25 cellular contexts compared by ENCODE assay signal in genomic region chr7:154996756-154997155, GRCh38. TPM values are rescaled to one million over a fixed set of nuclear protein-coding genes. Genes with fewer than 3 reads are reported as not detected.
DNase-seq lines count a peak whose midpoint lies in the region; ATAC-seq, FAIRE-seq and TF ChIP-seq lines count a peak whose summit lies in the region.
"Had no signal": no experiment of that assay in that cellular context is flagged by ENCODE, and none has a peak within 500 bp of the region (broad histone marks: within the 10 kb centered on the region; RNA-seq: fewer than 3 reads in every experiment).

No MANE protein-coding gene starts in this region.

- in situ Hi-C loops in K562 (cut with MboI): no loop called here

- H3K9ac ChIP-seq in HUES6 (ENCODE audit: low read length) (no peak overlapping the region), K562 (ENCODE audit: insufficient read depth in 1 of 2, low read depth in 2 of 2, low read length in 2 of 2) (no peak overlapping the region)
- H3K9ac ChIP-seq: BLaER1 had no signal

- no peaks in the 10 kb centered on the region for H3K27me3 Mint-ChIP-seq in activated T-helper 2 cell treated with anti-CD3 and anti-CD28 coated beads, Interferon-gamma antibody, Interleukin-2, Interleukin-4, amounts not matched to agents 10 μg/mL and 5 μg/mL and 100 μg/mL, durations not matched to agents 14 hours and 24 hours and 36 hours (ENCODE audit: low read depth)
- H3K27me3 Mint-ChIP-seq: CD4-positive, alpha-beta T cell had no signal

- no peak overlapping the region for H2AFZ ChIP-seq in K562 (ENCODE audit: low read depth, low read length)

- peaks cover 34% of the 10 kb centered on the region for H3K4me1 ChIP-seq in HUES6 (ENCODE audit: control insufficient read depth, insufficient read depth, low read length)
- peaks cover 6 to 13% of the 10 kb centered on the region in 2 experiments for H3K4me1 ChIP-seq in K562 (replicated peaks in 1 of 2; ENCODE audit: control insufficient read depth in 2 of 2, insufficient read depth in 2 of 2, low read length in 2 of 2)

- no peak for TF ChIP-seq CTCF in K562 (IDR thresholded peaks at IDR 0.05 in 2 of 3, conservative IDR thresholded peaks at IDR 0.05 in 1 of 3; ENCODE audit: insufficient read depth in 2 of 3, low read depth in 1 of 3, low read length in 3 of 3)

- H4K20me1 ChIP-seq in K562 (replicated peaks; ENCODE audit: control insufficient read depth, insufficient read depth, low read length): no peaks in the 10 kb centered on the region; the same call in 1 of the 2 replicates

- H3K4me3 Mint-ChIP-seq in activated T-helper 2 cell treated with anti-CD3 and anti-CD28 coated beads, Interferon-gamma antibody, Interleukin-2, Interleukin-4, amounts not matched to agents 10 μg/mL and 5 μg/mL and 100 μg/mL, durations not matched to agents 14 hours and 24 hours and 36 hours (ENCODE audit: low read depth): no peak overlapping the region
- H3K4me3 Mint-ChIP-seq: CD4-positive, alpha-beta T cell had no signal

- WGBS in K562 (ENCODE audit: insufficient coverage, low coverage, missing lambda C conversion rate): 97% methylated on average over 4 of the region's 4 CpGs

- H3K9me1 ChIP-seq in K562 (ENCODE audit: control insufficient read depth, insufficient read depth, low read length): no peaks in the 10 kb centered on the region

- H3K4me3 ChIP-seq in HUES6 (ENCODE audit: low read depth, low read length) (peak overlapping the region; percentile 30; the same call in 1 of the 2 replicates), K562 (no peak overlapping the region)
- H3K4me3 ChIP-seq: BLaER1, GM12878 had no signal

- FAIRE-seq in K562 (lab: Jason Lieb, UNC): no peak
- FAIRE-seq: GM12878 had no signal

- H3K27me3 ChIP-seq in HUES6 (ENCODE audit: control insufficient read depth, insufficient read depth, low read length) (no peaks in the 10 kb centered on the region), K562 (ENCODE audit: control insufficient read depth in 2 of 2, insufficient read depth in 2 of 2, low read length in 2 of 2) (no peaks in the 10 kb centered on the region)
- H3K27me3 ChIP-seq: BLaER1 had no signal

- peaks cover 49% of the 10 kb centered on the region for H3K36me3 Mint-ChIP-seq in activated T-helper 2 cell treated with anti-CD3 and anti-CD28 coated beads, Interferon-gamma antibody, Interleukin-2, Interleukin-4, amounts not matched to agents 10 μg/mL and 5 μg/mL and 100 μg/mL, durations not matched to agents 14 hours and 24 hours and 36 hours (ENCODE audit: low read depth)

- TF ChIP-seq RAD21 in K562 (CRISPR knock-in tag; conservative IDR thresholded peaks at IDR 0.05 in 1 of 2, IDR thresholded peaks at IDR 0.05 in 1 of 2): no peak

- POLR2A ChIA-PET in K562 (lab: Yijun Ruan, JAX): interaction anchor here (1.2 to 1.4 kb wide), 2 partner anchors 11 to 14 kb away, joined by 3 to 4 read pairs; no protein-coding TSS in a partner anchor

- no peak for TF ChIP-seq EP300 in K562 (IDR thresholded peaks at IDR 0.05; ENCODE audit: low read length)

- no peak overlapping the region for H3K27ac Mint-ChIP-seq in activated T-helper 2 cell treated with anti-CD3 and anti-CD28 coated beads, Interferon-gamma antibody, Interleukin-2, Interleukin-4, amounts not matched to agents 10 μg/mL and 5 μg/mL and 100 μg/mL, durations not matched to agents 14 hours and 24 hours and 36 hours
- H3K27ac Mint-ChIP-seq: CD4-positive, alpha-beta T cell had no signal

- intact Hi-C loops in K562 (cut with micrococcal nuclease): no loop called here
- intact Hi-C loops in activated T-helper 2 cell treated with anti-CD3 and anti-CD28 coated beads, Interferon-gamma antibody, Interleukin-2, Interleukin-4, amounts not matched to agents 10 μg/mL and 5 μg/mL and 100 μg/mL, durations not matched to agents 14 hours and 24 hours and 36 hours (cut with micrococcal nuclease): no loop called here

- no peak overlapping the region for H3K4me2 ChIP-seq in K562 (ENCODE audit: insufficient read depth, low read length)
- H3K4me2 ChIP-seq: BLaER1 had no signal

- H3K9me3 Mint-ChIP-seq in activated T-helper 2 cell treated with anti-CD3 and anti-CD28 coated beads, Interferon-gamma antibody, Interleukin-2, Interleukin-4, amounts not matched to agents 10 μg/mL and 5 μg/mL and 100 μg/mL, durations not matched to agents 14 hours and 24 hours and 36 hours: no peaks in the 10 kb centered on the region
- H3K9me3 Mint-ChIP-seq: CD4-positive, alpha-beta T cell had no signal

- peak overlapping the region; percentile 29 for H3K27ac ChIP-seq in HUES6 (ENCODE audit: low read depth, low read length)
- no peak overlapping the region for H3K27ac ChIP-seq in K562 (ENCODE audit: extremely low read depth, low read depth, low read length)
- H3K27ac ChIP-seq: 22Rv1, BLaER1 had no signal

- H3K4me1 Mint-ChIP-seq in activated T-helper 2 cell treated with anti-CD3 and anti-CD28 coated beads, Interferon-gamma antibody, Interleukin-2, Interleukin-4, amounts not matched to agents 10 μg/mL and 5 μg/mL and 100 μg/mL, durations not matched to agents 14 hours and 24 hours and 36 hours (ENCODE audit: low read depth): peaks cover 7% of the 10 kb centered on the region

- ATAC-seq in K562: no peak
- ATAC-seq: GM12878, HCT116 had no signal

- no TSS peak for BruUV-seq in K562 (replicated peaks; lab: Mats Ljungman, UMichigan)

- peak; percentile 62 for DNase-seq in ELF-1 (ENCODE audit: low read depth, low spot score)
- DNase-seq in K562 (ENCODE audit: extremely low read depth in 1 of 4, low spot score in 3 of 4): no peak
- peak; percentile 45 for DNase-seq in iPS-NIHi11 (ENCODE audit: low spot score)
- no peak for DNase-seq in pons (ENCODE audit: low spot score)
- no peak for DNase-seq in activated T-helper 2 cell treated with anti-CD3 and anti-CD28 coated beads, Interferon-gamma antibody, Interleukin-2, Interleukin-4, amounts not matched to agents 10 μg/mL and 5 μg/mL and 100 μg/mL, durations not matched to agents 14 hours and 24 hours and 36 hours (ENCODE audit: low spot score)
- DNase-seq in NCI-H1048 (lab: John Stamatoyannopoulos, UW): no peak
- DNase-seq in RPMI8226: no peak
- DNase-seq: ACHN; CD4-positive, alpha-beta T cell; COR-L47; DMS79; KBM-7; MM.1S; NCI-H1092; NCI-H146; NCI-H2029; NCI-H2227 treated with DMSO at 0.1 percent for 48 hours; NCI-H510A treated with DMSO at 0.1 percent for 48 hours; NCI-H82; Right ventricle myocardium superior had no signal

- CTCF ChIA-PET in K562 (lab: Yijun Ruan, JAX; ENCODE audit: low intra/inter-chr PET ratio): no interaction called here

- H3K36me3 ChIP-seq in HUES6 (ENCODE audit: control insufficient read depth, insufficient read depth, low read length): peaks cover 59% of the 10 kb centered on the region
- peaks cover 82% of the 10 kb centered on the region for H3K36me3 ChIP-seq in K562 (ENCODE audit: control insufficient read depth, insufficient read depth, low read length)

- H3K79me2 ChIP-seq in K562 (ENCODE audit: control insufficient read depth, insufficient read depth, low read length): peaks cover 48% of the 10 kb centered on the region

- no peaks in the 10 kb centered on the region for H3K9me3 ChIP-seq in HUES6 (ENCODE audit: control insufficient read depth, insufficient read depth, low read depth, low read length)
- no peaks in the 10 kb centered on the region for H3K9me3 ChIP-seq in K562 (replicated peaks; ENCODE audit: control insufficient read depth, insufficient read depth, low read depth, low read length)
- H3K9me3 ChIP-seq: BLaER1 had no signal

- no peak for TF ChIP-seq POLR2A in K562 (conservative IDR thresholded peaks at IDR 0.05)

TF ChIP-seq in K562, 482 proteins besides CTCF, POLR2A, EP300 and RAD21:
- TF ChIP-seq E2F4 (CRISPR knock-in tag; IDR thresholded peaks at IDR 0.05; ENCODE audit: low read depth) (no peak), MYNN (IDR thresholded peaks at IDR 0.05) (peak; percentile 34; the same call in 1 of the 2 replicates), MYNN (CRISPR knock-in tag; IDR thresholded peaks at IDR 0.05) (no peak)

RNA-seq across cellular contexts. Expression of gene PAXIP1, which starts 6.2 kb away (rescaled TPM):
- 30.7 and 81.3 TPM in 2 replicates for total RNA-seq in K562 (2011; cell fraction: chromatin; rRNA removed; ENCODE audit: low replicate concordance)
- total RNA-seq in K562 (2011; cell fraction: nucleolus; rRNA removed): 17.8 and 20.4 TPM in 2 replicates
- 36.7 and 53.3 TPM in 2 replicates for total RNA-seq in K562 (2011; cell fraction: nucleoplasm; rRNA removed)
- total RNA-seq in K562 (2014; rRNA removed) (25.4 and 26.9 TPM in 2 replicates), K562 (2014; rRNA removed; fragmentation: Illumina TruSeq; extraction: Trizol) (25.9 and 26.1 TPM in 2 replicates), K562 (2015; rRNA removed; fragmentation: Illumina TruSeq; extraction: Trizol) (29.2 and 30.2 TPM in 2 replicates), K562 (2021) (28.2 and 28.4 TPM in 2 replicates)
- polyA plus RNA-seq in K562 (2011; rRNA removed) (19.0 and 29.1 TPM in 2 replicates), K562 (2014; fragmentation: Illumina TruSeq; extraction: Trizol) (30.1 and 36.1 TPM in 2 replicates), K562 (2014; fragmentation: Nextera tagmentation; extraction: Ambion mirVana) (10 to 100 TPM in 1 of 2 experiments, 1 to 10 TPM in 1; 9.7 to 17.5 TPM), K562 (2014; rRNA removed) (35.3 and 37.9 TPM in 2 replicates)
- polyA plus RNA-seq in K562 (2011; cell fraction: cytosol; rRNA removed): 16.4 and 39.5 TPM in 2 replicates
- 29.6 and 42.3 TPM in 2 replicates for polyA plus RNA-seq in K562 (2011; cell fraction: nucleus; rRNA removed)
- polyA plus RNA-seq in K562 (2012): 17.0 and 20.7 TPM in 2 replicates
- 15.4 and 19.7 TPM in 2 replicates for polyA minus RNA-seq in K562 (2011; rRNA and poly(A)+ RNA removed)
- 8.6 and 8.7 TPM in 2 replicates for polyA minus RNA-seq in K562 (2011; cell fraction: cytosol; rRNA and poly(A)+ RNA removed)
- 21.9 and 22.2 TPM in 2 replicates for polyA minus RNA-seq in K562 (2011; cell fraction: nucleus; rRNA and poly(A)+ RNA removed)
- 33.6 and 34.3 TPM in 2 replicates for total RNA-seq in activated T-helper 2 cell treated with anti-CD3 and anti-CD28 coated beads, Interferon-gamma antibody, Interleukin-2, Interleukin-4, amounts not matched to agents 10 μg/mL and 5 μg/mL and 100 μg/mL, durations not matched to agents 14 hours and 24 hours and 36 hours

Comparison
In these comparisons a context has a peak if more than half of its experiments do, and no peak if none do; other contexts are left out.
1. DNase-seq: peak in ELF-1 (single experiment) and iPS-NIHi11 (single experiment); none in K562 (0 of 4), pons (single experiment), activated T-helper 2 cell treated with anti-CD3 and anti-CD28 coated beads, Interferon-gamma antibody, Interleukin-2, Interleukin-4, amounts not matched to agents 10 μg/mL and 5 μg/mL and 100 μg/mL, durations not matched to agents 14 hours and 24 hours and 36 hours (single experiment), NCI-H1048 (single experiment) and RPMI8226 (single experiment).